ENCODE assay signal across 14 cellular contexts in the genomic region with DNA sequence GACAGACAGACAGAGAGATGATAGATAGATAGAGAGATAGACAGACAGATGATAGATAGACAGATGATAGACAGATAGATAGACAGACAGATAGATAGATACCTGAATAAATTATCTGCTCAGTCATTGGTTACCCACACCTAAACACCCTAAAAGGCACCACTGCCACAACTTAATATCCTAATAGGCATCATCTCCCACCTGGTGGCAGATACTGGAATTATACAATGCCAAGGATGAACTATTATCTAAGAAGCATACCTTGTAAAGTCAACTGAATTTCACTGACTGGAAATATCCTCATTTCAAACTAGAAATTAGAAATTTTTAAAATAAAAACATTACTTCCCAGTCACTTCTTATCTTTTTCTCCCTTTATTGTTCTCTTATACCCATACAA. TPM values are rescaled to one million over a fixed set of nuclear protein-coding genes. Genes with fewer than 3 reads are reported as not detected.
A peak's percentile ranks its signal among the peaks of the same experiment; 100 is the strongest.
DNase-seq lines count a peak whose midpoint lies in the region; ATAC-seq and TF ChIP-seq lines count a peak whose summit lies in the region.
"Had no signal": no experiment of that assay in that cellular context is flagged by ENCODE, and none has a peak within 500 bp of the region (broad histone marks: within the 10 kb centered on the region; RNA-seq: fewer than 3 reads in every experiment).

No MANE protein-coding gene starts in this region.

- H3K4me3 ChIP-seq in AG10803 (ENCODE audit: low read length) (no peak overlapping the region), fibroblast of the aortic adventitia (ENCODE audit: low read depth, low read length) (no peak overlapping the region), HAP-1 (no peak overlapping the region)
- H3K4me3 ChIP-seq: esophagus muscularis mucosa, thyroid gland had no signal

- H3K36me3 ChIP-seq in HAP-1 (replicated peaks): no peaks in the 10 kb centered on the region
- H3K36me3 ChIP-seq: esophagus muscularis mucosa, thyroid gland had no signal

- H3K9me3 ChIP-seq in HAP-1: no peaks in the 10 kb centered on the region
- H3K9me3 ChIP-seq: esophagus muscularis mucosa, thyroid gland had no signal

- in situ Hi-C loops in HAP-1 (cut with MboI; ENCODE audit: low sequenced_read_pairs): no loop called here

- H3K4me1 ChIP-seq in HAP-1: no peaks in the 10 kb centered on the region; the same call in 1 of the 2 replicates

- ATAC-seq in SK-N-SH treated with all-trans-retinoic acid at 6 μM for 48 hours: 0 out of 3 replicates have a peak, but pooled peaks have one; percentile 38

- no peaks in the 10 kb centered on the region for H3K27me3 ChIP-seq in HAP-1 (ENCODE audit: low read depth)
- H3K27me3 ChIP-seq: esophagus muscularis mucosa, thyroid gland had no signal

- TF ChIP-seq CTCF in AG10803 (conservative IDR thresholded peaks at IDR 0.05; ENCODE audit: low read length) (peak; percentile 45), fibroblast of the aortic adventitia (IDR thresholded peaks at IDR 0.05; ENCODE audit: insufficient read depth, low read length) (peak; percentile 24)

- DNase-seq in AG10803 (ENCODE audit: low read depth): peak; percentile 24
- peak; percentile 17 for DNase-seq in ELR (ENCODE audit: low read depth)
- DNase-seq in fibroblast of the aortic adventitia (ENCODE audit: low read depth): no peak
- no peak for DNase-seq in HPDE6-E6E7 (ENCODE audit: extremely low spot score)
- no peak for DNase-seq in kidney glomerular epithelial cell (lab: John Stamatoyannopoulos, UW)
- no peak for DNase-seq in GM19240 (ENCODE audit: insufficient read length, low spot score)
- no peak for DNase-seq in HAP-1 (ENCODE audit: low spot score in 2 of 2)
- DNase-seq: activated effector memory CD4-positive, alpha-beta T cell treated with anti-CD3 and anti-CD28 coated beads, Interleukin-2, amount 50 U/mL, for 16 hours; central memory CD4-positive, alpha-beta T cell; EL; thyroid gland had no signal

TF ChIP-seq in SK-N-SH treated with all-trans-retinoic acid at 6 μM for 48 hours, 23 proteins besides CTCF, POLR2A, EP300 and RAD21:
- no peak for TF ChIP-seq ZFP30 (CRISPR knock-in tag; IDR thresholded peaks at IDR 0.05)
- TF ChIP-seq GLIS3 (CRISPR knock-in tag; IDR thresholded peaks at IDR 0.05): no peak
- TF ChIP-seq RARB (CRISPR knock-in tag; IDR thresholded peaks at IDR 0.05): no peak
- TF ChIP-seq ESRRG (CRISPR knock-in tag; IDR thresholded peaks at IDR 0.05): no peak
- TF ChIP-seq PPARA (CRISPR knock-in tag; IDR thresholded peaks at IDR 0.05; ENCODE audit: borderline replicate concordance): no peak
- TF ChIP-seq CREB5 (CRISPR knock-in tag; IDR thresholded peaks at IDR 0.05; ENCODE audit: low read depth): no peak

RNA-seq across cellular contexts. Expression of gene ATP8B4, which starts 19.4 kb away (rescaled TPM):
- total RNA-seq in fibroblast of the aortic adventitia (ENCODE audit: low replicate concordance): 0.99 and 1.1 TPM in 2 replicates

RNA-seq across cellular contexts. Expression of gene SLC27A2, which starts 43.6 kb away (rescaled TPM):
- total RNA-seq in fibroblast of the aortic adventitia (ENCODE audit: low replicate concordance): not detected in 2 replicates
- total RNA-seq: RPMI7951 had no signal

Comparison
In these comparisons a context has a peak if more than half of its experiments do, and no peak if none do; other contexts are left out.
1. DNase-seq: peak in AG10803 (single experiment) and ELR (single experiment); none in fibroblast of the aortic adventitia (single experiment), HPDE6-E6E7 (single experiment), kidney glomerular epithelial cell (single experiment), GM19240 (single experiment) and HAP-1 (0 of 2).